ENCODE assay signal across 8 cellular contexts in the genomic region with DNA sequence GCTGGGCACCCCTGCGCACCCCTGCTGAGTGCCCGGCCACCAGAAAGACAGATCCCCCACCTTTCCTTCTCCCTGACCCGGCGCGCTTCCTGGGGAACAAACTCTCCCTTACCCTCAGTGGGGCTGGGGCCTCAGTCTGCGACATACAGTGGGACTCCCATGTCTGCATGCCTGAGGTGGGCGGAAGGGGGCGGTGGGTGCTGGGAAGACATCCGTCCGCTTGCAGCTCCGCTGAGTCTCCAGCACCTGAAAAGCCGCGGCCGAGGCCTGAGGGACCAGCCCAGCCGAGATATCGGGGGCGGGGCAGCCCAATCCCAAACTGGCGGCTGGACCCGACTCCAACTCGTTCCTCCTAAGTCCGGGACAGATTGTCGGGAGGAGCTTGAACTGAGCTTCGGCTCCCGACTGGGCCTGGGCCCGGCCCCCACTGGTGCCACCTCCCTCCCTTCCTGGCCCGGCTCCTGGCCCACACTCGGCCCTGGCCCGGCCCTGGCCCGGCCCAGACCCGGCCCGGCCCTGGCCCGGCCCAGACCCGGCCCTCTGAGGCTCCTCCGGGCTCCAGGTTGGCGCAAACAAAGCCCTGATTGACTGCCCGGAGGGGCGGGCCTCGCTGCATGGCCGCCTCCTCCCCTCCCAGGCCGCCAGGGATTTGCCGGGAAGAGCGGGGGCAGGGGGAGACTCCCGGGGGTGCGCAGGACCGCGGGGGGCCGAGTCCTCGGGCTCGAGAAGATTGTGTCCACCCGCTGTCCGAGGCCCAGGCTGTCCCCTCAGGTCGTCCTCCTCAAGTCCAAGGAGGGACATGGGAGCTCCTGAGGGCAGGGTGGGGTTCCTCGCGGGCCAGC. TPM values are rescaled to one million over a fixed set of nuclear protein-coding genes. Genes with fewer than 3 reads are reported as not detected.
DNase-seq lines count a peak whose midpoint lies in the region; ATAC-seq and TF ChIP-seq lines count a peak whose summit lies in the region.

No MANE protein-coding gene starts in this region.

- peaks cover 15% of the 10 kb centered on the region for H3K79me2 ChIP-seq in osteoblast (ENCODE audit: insufficient read depth, low read length)

- TF ChIP-seq POLR2A in heart left ventricle (IDR thresholded peaks at IDR 0.05) = peak in 1 of 2 donors; percentile 50

- ATAC-seq in heart left ventricle = peak; percentile 83 to 90 (median 88)
- ATAC-seq in GM19328 (IDR thresholded peaks at IDR 0.05; ENCODE audit: unreplicated experiment) = no peak
- ATAC-seq in GM18909 (IDR thresholded peaks at IDR 0.05; ENCODE audit: poor library complexity, unreplicated experiment) = no peak
- no peak for ATAC-seq in HG02759 (IDR thresholded peaks at IDR 0.05; ENCODE audit: unreplicated experiment)

- intact Hi-C loops in heart left ventricle (cut with DNase I) = loop anchor here in 5 of 10 donors (1.0 to 10.0 kb wide), 5 partner anchors 114 to 128 kb away; no protein-coding TSS in a partner anchor

- H3K4me3 ChIP-seq in heart left ventricle (peak overlapping the region; percentile 31 to 78 (median 60)), osteoblast (ENCODE audit: insufficient read depth, low read length) (peak overlapping the region; percentile 73)

- H3K27ac ChIP-seq in heart left ventricle (peak overlapping the region; percentile 76 to 97 (median 90)), osteoblast (ENCODE audit: low read depth, low read length) (peak overlapping the region; percentile 49)

- peaks cover 7% of the 10 kb centered on the region for H4K20me1 ChIP-seq in osteoblast (ENCODE audit: insufficient read depth, low read length)

- 0 to 45% (median 15%) methylated on average over 9 to 54 of the region's 54 CpGs for whole genome bisulfite sequencing in heart left ventricle, 4 donors

- peak overlapping the region; percentile 81 for H3K4me2 ChIP-seq in osteoblast (ENCODE audit: insufficient read depth, low read length)

- peak overlapping the region; percentile 85 for H2AFZ ChIP-seq in osteoblast (ENCODE audit: low read length)

- DNase-seq in Daoy (ENCODE audit: low read depth) (peak; percentile 55), NCI-H2227 treated with DMSO at 0.1 percent for 48 hours (lab: John Stamatoyannopoulos, UW) (peak; percentile 18), amniotic stem cell (lab: John Stamatoyannopoulos, UW) (peak; percentile 51), heart left ventricle (peak; percentile 74 to 87 (median 76)), osteoblast (ENCODE audit: insufficient read length, low spot score, missing footprints) (peak; percentile 93)

- no peaks in the 10 kb centered on the region for H3K36me3 ChIP-seq in heart left ventricle
- no peaks in the 10 kb centered on the region for H3K36me3 ChIP-seq in osteoblast (ENCODE audit: insufficient read depth, low read length)

- H3K4me1 ChIP-seq in heart left ventricle (peaks cover 0 to 8% (median 0%) of the 10 kb centered on the region in 12 donors), osteoblast (ENCODE audit: insufficient read depth, low read length) (peaks cover 8% of the 10 kb centered on the region)

- H3K27me3 ChIP-seq in heart left ventricle (peaks cover 0 to 55% (median 0%) of the 10 kb centered on the region in 9 donors), osteoblast (ENCODE audit: insufficient read depth, low read length) (no peaks in the 10 kb centered on the region)

- TF ChIP-seq CTCF in heart left ventricle (IDR thresholded peaks at IDR 0.05) (peak in 2 of 12 donors; percentile 6 to 13), osteoblast (IDR thresholded peaks at IDR 0.05; ENCODE audit: extremely low read depth, low read depth, low read length) (no peak)

- H3K9me3 ChIP-seq in heart left ventricle = no peaks in the 10 kb centered on the region
- no peaks in the 10 kb centered on the region for H3K9me3 ChIP-seq in osteoblast (ENCODE audit: low read depth, low read length)

RNA-seq across cellular contexts. Expression of gene SLC16A2, which starts 0.9 kb away (rescaled TPM):
- 5.8 and 7.5 TPM in 2 replicates for total RNA-seq in Daoy (2014; rRNA removed; shearing (Covaris generic))
- total RNA-seq in heart left ventricle = 10 to 100 TPM in 2 of 9 donors, 1 to 10 TPM in 7; 4.7 to 12.1 (median 7.2) TPM
- polyA plus RNA-seq in heart left ventricle = 1 to 10 TPM; 2.2 to 7.7 TPM
- total RNA-seq in osteoblast = 11.6 and 15.6 TPM in 2 replicates

Comparison
In these comparisons a context has a peak if more than half of its experiments do, and no peak if none do; other contexts are left out.
1. DNase-seq: peak in every context shown above with its lines; median percentile 93 in osteoblast; 76 in heart left ventricle; 55 in Daoy; 51 in amniotic stem cell; 18 in NCI-H2227 treated with DMSO at 0.1 percent for 48 hours.
2. ATAC-seq: peak in heart left ventricle (4 of 4); none in GM19328 (single experiment), GM18909 (single experiment) and HG02759 (single experiment).